8 cellular contexts compared by ENCODE assay signal in the genomic region with DNA sequence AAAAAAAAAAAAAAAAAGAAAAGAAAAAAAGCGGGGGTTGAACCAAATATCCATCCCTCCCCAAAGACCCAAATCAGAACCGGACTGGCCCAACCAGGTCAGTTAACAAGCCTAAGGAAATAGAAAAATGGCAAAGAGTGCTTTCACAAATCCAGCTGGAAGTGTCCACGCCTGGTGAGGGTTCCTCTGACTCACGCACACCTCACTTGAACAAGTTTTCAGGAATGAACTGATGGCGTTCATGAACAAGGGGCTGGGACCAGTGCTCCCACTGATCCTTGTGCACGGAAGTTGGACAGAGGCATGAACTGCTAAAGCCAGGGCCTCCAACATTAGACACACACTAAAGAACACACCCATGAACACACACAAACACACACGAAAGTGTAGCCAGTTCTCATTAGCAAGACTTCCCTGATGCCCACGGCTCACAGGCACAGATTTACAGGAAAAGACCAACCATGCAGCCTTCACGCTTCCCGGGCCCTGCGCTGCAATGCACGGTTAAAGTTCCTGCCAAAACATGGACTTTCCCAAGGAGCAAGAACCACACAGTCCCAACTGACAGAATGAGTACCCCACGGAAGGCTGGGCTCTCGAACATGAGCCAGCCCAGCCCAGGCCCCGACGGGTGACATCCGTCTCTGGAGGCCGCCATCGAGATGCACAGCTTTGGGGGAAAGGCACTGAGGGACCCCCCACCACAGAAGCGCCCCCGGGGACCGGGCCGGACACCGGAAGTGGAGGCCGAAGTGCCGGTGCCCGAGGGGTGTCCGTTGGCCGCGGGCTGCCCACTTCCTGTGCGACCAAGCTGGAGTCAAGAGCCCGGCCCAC. TPM values are rescaled to one million over a fixed set of nuclear protein-coding genes. Genes with fewer than 3 reads are reported as not detected.
DNase-seq lines count a peak whose midpoint lies in the region; ATAC-seq and TF ChIP-seq lines count a peak whose summit lies in the region.

No MANE protein-coding gene starts in this region.

- BruUV-seq in OCI-LY7 (replicated peaks; lab: Mats Ljungman, UMichigan) = TSS peak; percentile 61

- TF ChIP-seq CTCF in OCI-LY7 (conservative IDR thresholded peaks at IDR 0.05; ENCODE audit: low read length) (no peak), body of pancreas (IDR thresholded peaks at IDR 0.05) (no peak)

- WGBS in body of pancreas, 2 donors = 5 to 32% methylated on average over 5 to 32 of the region's 32 CpGs

- peaks cover 53% of the 10 kb centered on the region for H3K36me3 ChIP-seq in OCI-LY7 (ENCODE audit: insufficient read depth, low read length)
- no peaks in the 10 kb centered on the region for H3K36me3 ChIP-seq in body of pancreas (replicated peaks in 1 of 2; ENCODE audit: insufficient read depth in 1 of 2, low read depth in 2 of 2)

- H3K9me3 ChIP-seq in OCI-LY7 (ENCODE audit: low read length) (peaks cover 5% of the 10 kb centered on the region; the same call in 1 of the 2 replicates), body of pancreas (no peaks in the 10 kb centered on the region)

- H3K27ac ChIP-seq in OCI-LY7 (ENCODE audit: low read depth, low read length, poor library complexity, severe bottlenecking) = peak overlapping the region; percentile 78
- H3K27ac ChIP-seq in body of pancreas = peak overlapping the region; percentile 66 to 91 (median 78)

- ATAC-seq in HG02798 (IDR thresholded peaks at IDR 0.05; ENCODE audit: poor library complexity, unreplicated experiment) (peak; percentile 21), body of pancreas (peak; percentile 15), GM18520 (IDR thresholded peaks at IDR 0.05; ENCODE audit: unreplicated experiment) (no peak)

- CTCF ChIA-PET in OCI-LY7 (lab: Charles Lee; ENCODE audit: unreplicated experiment) = no interaction called here

- POLR2A ChIA-PET in OCI-LY7 (lab: Charles Lee) = interaction anchor here (1.1 kb wide), 1 partner anchor 42 kb away, joined by 4 read pairs; no protein-coding TSS in a partner anchor

- H3K4me3 ChIP-seq in OCI-LY7 (ENCODE audit: low read depth, low read length, poor library complexity, severe bottlenecking) (peak overlapping the region; percentile 92), body of pancreas (peak overlapping the region; percentile 51 to 98)

- H3K9me2 ChIP-seq in OCI-LY7 (ENCODE audit: insufficient read depth, low read length) = no peaks in the 10 kb centered on the region

- H3K4me2 ChIP-seq in OCI-LY7 (ENCODE audit: low read length) = peak overlapping the region; percentile 81

- TF ChIP-seq POLR2A in body of pancreas (IDR thresholded peaks at IDR 0.05) = no peak

- peaks cover 22% of the 10 kb centered on the region for H4K20me1 ChIP-seq in OCI-LY7 (ENCODE audit: insufficient read depth, low read length)

- no peak overlapping the region for H2AFZ ChIP-seq in OCI-LY7 (ENCODE audit: low read length)

- H3K79me2 ChIP-seq in OCI-LY7 (ENCODE audit: insufficient read depth, low read depth, low read length) = peaks cover 79% of the 10 kb centered on the region

- H3K4me1 ChIP-seq in OCI-LY7 (ENCODE audit: insufficient read depth, low read length, poor library complexity, severe bottlenecking) (peaks cover 80% of the 10 kb centered on the region), body of pancreas (peaks cover 15% of the 10 kb centered on the region)

- intact Hi-C loops in OCI-LY7 (cut with micrococcal nuclease; ENCODE audit: unreplicated experiment) (loop anchor here (2.0 to 5.0 kb wide), 2 partner anchors 43 to 57 kb away; no protein-coding TSS in a partner anchor), body of pancreas (cut with DNase I) (no loop called here)

- H3K27me3 ChIP-seq in body of pancreas = no peaks in the 10 kb centered on the region

- peak; percentile 6 for DNase-seq in activated CD4-positive, CD25-positive, alpha-beta regulatory T cell treated with anti-CD3 and anti-CD28 coated beads, Interleukin-2, amount 50 U/mL, for 16 hours (ENCODE audit: low read depth, low spot score)
- no peak for DNase-seq in activated CD4-positive, CD25-positive, alpha-beta regulatory T cell treated with anti-CD3 and anti-CD28 coated beads, Interleukin-2, amount 50 U/mL, for 72 hours
- DNase-seq in OCI-LY7 (ENCODE audit: low spot score) (peak; percentile 53), body of pancreas (no peak), islet precursor cell (peak; percentile 66)
- peak; percentile 7 to 26 (median 13) for DNase-seq in stimulated activated CD4-positive, alpha-beta T cell treated with anti-CD3 and anti-CD28 coated beads, TNF-alpha, amount 100 ng/mL, for 24 hours (ENCODE audit: low read depth in 3 of 3)

RNA-seq across cellular contexts. Expression of a gene that starts 0.9 kb away (rescaled TPM):
- 329 and 365 TPM in 2 replicates for total RNA-seq in OCI-LY7 (2014; rRNA removed; shearing (Covaris generic))
- total RNA-seq in OCI-LY7 (2022) (680 and 699 TPM in 2 replicates), body of pancreas (10 to 100 TPM; 17.9 to 36.6 TPM)

RNA-seq across cellular contexts. Expression of a gene that starts 37.2 kb away (rescaled TPM):
- total RNA-seq in OCI-LY7 (2014; rRNA removed; shearing (Covaris generic)) = 27.0 and 27.8 TPM in 2 replicates
- total RNA-seq in OCI-LY7 (2022) (51.6 and 64.5 TPM in 2 replicates), body of pancreas (1 to 10 TPM; 2.6 to 3.6 TPM)

RNA-seq across cellular contexts. Expression of a gene that starts 58.1 kb away (rescaled TPM):
- total RNA-seq in OCI-LY7 (2014; rRNA removed; shearing (Covaris generic)) = 134 and 148 TPM in 2 replicates
- total RNA-seq in OCI-LY7 (2022) (132 and 155 TPM in 2 replicates), body of pancreas (10 to 100 TPM; 17.9 to 18.1 TPM)

Comparison
In these comparisons a context has a peak if more than half of its experiments do, and no peak if none do; other contexts are left out.
1. DNase-seq: peak in activated CD4-positive, CD25-positive, alpha-beta regulatory T cell treated with anti-CD3 and anti-CD28 coated beads, Interleukin-2, amount 50 U/mL, for 16 hours (single experiment), OCI-LY7 (single experiment), islet precursor cell (single experiment) and stimulated activated CD4-positive, alpha-beta T cell treated with anti-CD3 and anti-CD28 coated beads, TNF-alpha, amount 100 ng/mL, for 24 hours (3 of 3); none in activated CD4-positive, CD25-positive, alpha-beta regulatory T cell treated with anti-CD3 and anti-CD28 coated beads, Interleukin-2, amount 50 U/mL, for 72 hours (single experiment) and body of pancreas (0 of 4).
2. RNA of a gene that starts 0.9 kb away (total RNA-seq): 329 to 699 TPM in OCI-LY7; 17.9 to 36.6 TPM in body of pancreas; every median in the first group is over 4 times any median in the second.
3. RNA of a gene that starts 37.2 kb away (total RNA-seq): 27.0 to 64.5 TPM in OCI-LY7; 2.6 to 3.6 TPM in body of pancreas; every median in the first group is over 4 times any median in the second.
4. RNA of a gene that starts 58.1 kb away (total RNA-seq): 132 to 155 TPM in OCI-LY7; 17.9 to 18.1 TPM in body of pancreas; every median in the first group is over 4 times any median in the second.